In the genomic region with DNA sequence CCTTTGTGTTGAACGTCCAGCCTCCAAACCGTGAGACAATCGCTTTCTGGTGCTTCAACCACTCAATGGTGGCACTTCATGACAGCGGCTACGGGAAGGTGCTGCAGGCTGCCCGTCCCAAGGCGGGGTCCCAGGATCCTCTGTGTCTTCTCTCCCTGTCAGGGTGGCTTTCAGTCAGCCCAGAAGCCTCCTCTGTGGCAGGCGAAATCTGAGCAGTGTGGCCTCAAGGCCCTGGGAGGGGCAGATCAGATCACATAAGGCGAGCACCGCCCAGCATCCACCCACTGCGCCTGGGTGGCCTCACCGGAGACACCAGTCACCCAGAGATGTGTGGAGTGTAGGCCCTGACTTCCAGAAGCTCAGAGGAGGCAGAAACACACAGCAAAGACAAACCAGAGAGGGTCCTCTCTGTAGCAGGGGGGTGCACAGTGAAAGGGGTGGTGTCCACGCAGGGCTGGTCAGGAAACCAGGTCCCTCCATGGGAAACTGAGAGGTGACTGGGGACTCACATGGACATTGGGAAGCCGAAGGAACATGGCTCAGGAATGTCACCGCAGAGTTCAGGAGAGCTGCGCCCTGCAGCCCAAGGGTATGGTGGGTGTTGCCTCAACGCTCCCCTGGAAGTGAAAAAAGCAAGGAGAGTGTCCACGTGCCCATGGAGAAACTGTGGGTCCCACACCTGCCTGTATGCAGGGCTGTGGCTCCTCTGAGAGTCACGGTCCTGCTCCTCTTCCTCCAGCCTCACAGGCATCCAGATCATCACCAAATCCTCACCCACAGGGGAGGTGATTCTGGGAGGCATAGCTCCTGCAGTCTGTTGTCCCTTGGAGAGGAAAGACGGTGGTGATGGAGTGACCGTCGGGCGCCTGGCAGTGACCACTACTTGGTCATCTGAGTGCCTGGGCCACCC, we compare ENCODE assay signal across 27 cellular contexts.
"Had no signal": no experiment of that assay in that cellular context is flagged by ENCODE, and none has a peak within 500 bp of the region (broad histone marks: within the 10 kb centered on the region; RNA-seq: fewer than 3 reads in every experiment).

No MANE protein-coding gene starts in this region.

- H3K9me3 ChIP-seq: left lung, mucosa of descending colon, ovary, psoas muscle, sigmoid colon, testis, tibial artery had no signal

- DNase-seq: dorsolateral prefrontal cortex; effector CD8-positive, alpha-beta T cell; foreskin keratinocyte; hypothalamus; immature natural killer cell; mesenchymal stem cell; mucosa of descending colon; naive B cell; nucleus accumbens; ovary; posterior cingulate gyrus; psoas muscle; right cardiac atrium; sigmoid colon; stimulated activated CD4-positive, alpha-beta T cell treated with anti-CD3 and anti-CD28 coated beads, Interleukin-2, amount 100 ng/mL, for 24 hours; stimulated activated CD4-positive, alpha-beta T cell treated with anti-CD3 and anti-CD28 coated beads, Interleukin-4, amount 100 ng/mL, for 24 hours; stimulated activated naive CD8-positive, alpha-beta T cell treated with anti-CD3 and anti-CD28 coated beads, Interleukin-15, Interleukin-2, amounts not matched to agents 100 U/mL and 50 U/mL, for 24 hours; substantia nigra; testis; tibial artery had no signal

- H3K27me3 ChIP-seq: dorsolateral prefrontal cortex, foreskin keratinocyte, left lung, neural progenitor cell, ovary, sigmoid colon, testis, tibial artery had no signal

- H3K4me3 ChIP-seq: dorsolateral prefrontal cortex, esophagus muscularis mucosa, left lung, mucosa of descending colon, neural progenitor cell, ovary, psoas muscle, sigmoid colon, testis, tibial artery had no signal

- H3K36me3 ChIP-seq: esophagus muscularis mucosa, left lung, neural progenitor cell, ovary, sigmoid colon, tibial artery had no signal

- H3K9me3 Mint-ChIP-seq: immature natural killer cell; mesothelial cell of epicardium; natural killer cell treated with Interleukin-12 subunit alpha and Interleukin-12 subunit beta and Interleukin-15 and Interleukin-18, amount 100 ng/mL, for 72 hours; stimulated activated effector memory CD8-positive, alpha-beta T cell treated with anti-CD3 and anti-CD28 coated beads, Interleukin-12 subunit alpha, Interleukin-12 subunit beta, amount 100 ng/mL, for 72 hours; type B pancreatic cell had no signal

- H3K27ac Mint-ChIP-seq: mesothelial cell of epicardium; natural killer cell treated with Interleukin-12 subunit alpha and Interleukin-12 subunit beta and Interleukin-15 and Interleukin-18, amount 100 ng/mL, for 72 hours; neural progenitor cell; type B pancreatic cell had no signal

- H3K36me3 Mint-ChIP-seq: immature natural killer cell; mesothelial cell of epicardium; natural killer cell treated with Interleukin-12 subunit alpha and Interleukin-12 subunit beta and Interleukin-15 and Interleukin-18, amount 100 ng/mL, for 72 hours; neural progenitor cell; stimulated activated effector memory CD8-positive, alpha-beta T cell treated with anti-CD3 and anti-CD28 coated beads, Interleukin-12 subunit alpha, Interleukin-12 subunit beta, amount 100 ng/mL, for 72 hours; type B pancreatic cell had no signal

- H3K4me3 Mint-ChIP-seq: immature natural killer cell; mesothelial cell of epicardium; naive B cell; natural killer cell treated with Interleukin-12 subunit alpha and Interleukin-12 subunit beta and Interleukin-15 and Interleukin-18, amount 100 ng/mL, for 72 hours; stimulated activated effector memory CD8-positive, alpha-beta T cell treated with anti-CD3 and anti-CD28 coated beads, Interleukin-12 subunit alpha, Interleukin-12 subunit beta, amount 100 ng/mL, for 72 hours; type B pancreatic cell had no signal

- H3K27ac ChIP-seq: dorsolateral prefrontal cortex, esophagus muscularis mucosa, foreskin keratinocyte, left lung, neural progenitor cell, ovary, psoas muscle, sigmoid colon, testis, tibial artery had no signal

- ATAC-seq: foreskin keratinocyte; left lung; mucosa of descending colon; natural killer cell treated with Interleukin-12 subunit alpha and Interleukin-12 subunit beta and Interleukin-15 and Interleukin-18, amount 100 ng/mL, for 72 hours; psoas muscle; right cardiac atrium; stimulated activated effector memory CD8-positive, alpha-beta T cell treated with anti-CD3 and anti-CD28 coated beads, Interleukin-12 subunit alpha, Interleukin-12 subunit beta, amount 100 ng/mL, for 72 hours; stimulated activated naive CD8-positive, alpha-beta T cell treated with anti-CD3 and anti-CD28 coated beads, Interleukin-15, Interleukin-2, amounts not matched to agents 100 U/mL and 50 U/mL, for 24 hours had no signal

- H3K4me1 Mint-ChIP-seq: mesothelial cell of epicardium had no signal
